1 cellular context compared by ENCODE assay signal in genomic region chr22:21677606-21678443, GRCh38.
TF ChIP-seq lines count a peak whose summit lies in the region.

No MANE protein-coding gene starts in this region.

TF ChIP-seq in HEK293T, 16 proteins besides CTCF, POLR2A, EP300 and RAD21:
- no peak for TF ChIP-seq ARNT (IDR thresholded peaks at IDR 0.05)
- TF ChIP-seq NFRKB (IDR thresholded peaks at IDR 0.05): no peak
- no peak for TF ChIP-seq SP1 (IDR thresholded peaks at IDR 0.05)
- no peak for TF ChIP-seq FOXM1 (IDR thresholded peaks at IDR 0.05; ENCODE audit: borderline replicate concordance)
- TF ChIP-seq ELF4 (IDR thresholded peaks at IDR 0.05): no peak
- no peak for TF ChIP-seq BHLHE40 (IDR thresholded peaks at IDR 0.05; ENCODE audit: borderline replicate concordance)
